3 cellular contexts compared by ENCODE assay signal in genomic region chr10:43214956-43215561, GRCh38.
TF ChIP-seq lines count a peak whose summit lies in the region.

No MANE protein-coding gene starts in this region.

TF ChIP-seq in SK-N-SH, 30 proteins besides CTCF, POLR2A, EP300 and RAD21:
- TF ChIP-seq TCF12 (IDR thresholded peaks at IDR 0.05) (no peak), SIN3A (IDR thresholded peaks at IDR 0.05; ENCODE audit: borderline replicate concordance, low read depth, low read length) (no peak), TAF1 (IDR thresholded peaks at IDR 0.05; ENCODE audit: borderline replicate concordance, low read depth, low read length) (no peak), FOXM1 (IDR thresholded peaks at IDR 0.05; ENCODE audit: low read depth) (no peak), FOSL2 (IDR thresholded peaks at IDR 0.05; ENCODE audit: borderline replicate concordance, low read depth) (no peak), RFX5 (IDR thresholded peaks at IDR 0.05; ENCODE audit: low read length) (no peak), SMC3 (IDR thresholded peaks at IDR 0.05; ENCODE audit: low read depth, low read length) (no peak), YY1 (IDR thresholded peaks at IDR 0.05; ENCODE audit: low read depth) (no peak)
TF ChIP-seq in SK-N-SH: peak in this region for 0.

TF ChIP-seq in SK-N-SH treated with all-trans-retinoic acid at 6 μM for 48 hours, 23 proteins besides CTCF, POLR2A, EP300 and RAD21:
- no peak for TF ChIP-seq ZNF8 (CRISPR knock-in tag; IDR thresholded peaks at IDR 0.05)
- TF ChIP-seq TCF4 (CRISPR knock-in tag; IDR thresholded peaks at IDR 0.05; ENCODE audit: borderline replicate concordance): no peak
- TF ChIP-seq CREB5 (CRISPR knock-in tag; IDR thresholded peaks at IDR 0.05; ENCODE audit: low read depth): no peak
- no peak for TF ChIP-seq ESRRG (CRISPR knock-in tag; IDR thresholded peaks at IDR 0.05)
- no peak for TF ChIP-seq TSHZ2 (CRISPR knock-in tag; IDR thresholded peaks at IDR 0.05)
- no peak for TF ChIP-seq TOX (CRISPR knock-in tag; IDR thresholded peaks at IDR 0.05; ENCODE audit: borderline replicate concordance)
- TF ChIP-seq ARNTL (CRISPR knock-in tag; IDR thresholded peaks at IDR 0.05; ENCODE audit: borderline replicate concordance, low read depth): no peak
- no peak for TF ChIP-seq ZFP30 (CRISPR knock-in tag; IDR thresholded peaks at IDR 0.05)
- TF ChIP-seq ZFP3 (CRISPR knock-in tag; IDR thresholded peaks at IDR 0.05): no peak
- no peak for TF ChIP-seq ISL1 (CRISPR knock-in tag; IDR thresholded peaks at IDR 0.05)
- no peak for TF ChIP-seq CSRNP3 (CRISPR knock-in tag; IDR thresholded peaks at IDR 0.05)
- TF ChIP-seq PPARA (CRISPR knock-in tag; IDR thresholded peaks at IDR 0.05; ENCODE audit: borderline replicate concordance): no peak
- TF ChIP-seq RARB (CRISPR knock-in tag; IDR thresholded peaks at IDR 0.05): no peak
- no peak for TF ChIP-seq CSDC2 (CRISPR knock-in tag; IDR thresholded peaks at IDR 0.05)
TF ChIP-seq in SK-N-SH treated with all-trans-retinoic acid at 6 μM for 48 hours: peak in this region for 0.

TF ChIP-seq in H1, 55 proteins besides CTCF, POLR2A, EP300 and RAD21:
- TF ChIP-seq POU5F1 (IDR thresholded peaks at IDR 0.05; ENCODE audit: low read depth, low read length): no peak
- no peak for TF ChIP-seq GABPA (IDR thresholded peaks at IDR 0.05; ENCODE audit: borderline replicate concordance, insufficient read depth, low read length)
- no peak for TF ChIP-seq SUZ12 (IDR thresholded peaks at IDR 0.05; ENCODE audit: low read length)
- TF ChIP-seq EGR1 (IDR thresholded peaks at IDR 0.05; ENCODE audit: borderline replicate concordance, low read depth, low read length): no peak
- TF ChIP-seq SP4 (IDR thresholded peaks at IDR 0.05; ENCODE audit: low read length): no peak
- TF ChIP-seq SIRT6 (IDR thresholded peaks at IDR 0.05; ENCODE audit: low read length): no peak
- no peak for TF ChIP-seq RXRA (IDR thresholded peaks at IDR 0.05; ENCODE audit: insufficient read depth, low read depth, low read length)
- no peak for TF ChIP-seq E2F6 (IDR thresholded peaks at IDR 0.05)
- no peak for TF ChIP-seq KDM4A (IDR thresholded peaks at IDR 0.05; ENCODE audit: low read depth, low read length, severe bottlenecking)
